In the genomic region with DNA sequence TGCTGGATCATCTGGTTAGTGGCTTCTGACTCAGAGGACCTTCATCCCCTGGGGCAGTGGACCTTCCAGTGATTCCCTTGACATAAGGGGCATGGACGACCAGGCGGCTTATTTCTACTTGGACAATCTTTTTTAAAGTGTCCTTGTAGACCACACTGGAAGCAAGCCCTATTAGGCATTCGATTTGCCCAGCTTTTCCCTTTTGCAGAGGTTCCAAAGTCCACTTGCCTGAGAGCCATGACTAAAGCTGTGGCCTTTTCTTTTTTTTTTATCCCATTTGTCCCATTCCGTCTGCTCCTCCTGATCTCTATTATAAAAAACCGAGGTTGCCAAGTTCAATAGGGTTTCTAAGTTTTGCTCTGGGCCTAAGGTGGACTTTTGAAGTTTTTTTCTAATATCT, we compare ENCODE assay signal across 7 cellular contexts. TPM values are rescaled to one million over a fixed set of nuclear protein-coding genes. Genes with fewer than 3 reads are reported as not detected.
"Had no signal": no experiment of that assay in that cellular context is flagged by ENCODE, and none has a peak within 500 bp of the region (broad histone marks: within the 10 kb centered on the region; RNA-seq: fewer than 3 reads in every experiment).

No MANE protein-coding gene starts in this region.

RNA-seq across cellular contexts. Expression of gene HIGD1C, which starts 43.9 kb away (rescaled TPM):
- total RNA-seq: GM23248, H4, H7, HFFc6, HT1080, IMR-90, K562 had no signal
- polyA plus RNA-seq: GM23248, IMR-90, K562 had no signal
